41 cellular contexts compared by ENCODE assay signal in the genomic region with DNA sequence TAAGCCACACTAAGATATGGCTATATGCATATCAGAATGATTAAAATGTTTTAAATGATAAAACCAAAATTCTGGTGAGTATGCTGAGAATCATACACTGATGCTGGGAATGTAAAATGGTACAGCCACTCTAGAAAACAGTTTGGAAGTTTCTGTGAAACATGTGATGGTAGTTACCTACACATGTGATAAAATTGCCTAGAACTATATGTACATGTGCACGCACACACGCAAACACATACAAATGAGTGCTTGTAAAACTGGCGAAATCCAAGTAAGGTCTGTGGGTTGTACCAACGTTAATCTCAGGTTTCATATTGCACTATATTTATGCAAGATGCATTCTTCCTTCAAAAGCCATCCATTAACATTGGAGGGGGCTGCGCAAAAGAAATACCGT.
"Had no signal": no experiment of that assay in that cellular context is flagged by ENCODE, and none has a peak within 500 bp of the region (broad histone marks: within the 10 kb centered on the region; RNA-seq: fewer than 3 reads in every experiment).

No MANE protein-coding gene starts in this region.

- H3K27ac Mint-ChIP-seq: activated naive CD4-positive, alpha-beta T cell treated with anti-CD3 and anti-CD28 coated beads for 36 hours; activated naive CD4-positive, alpha-beta T cell treated with anti-CD3 and anti-CD28 coated beads, Interleukin-2, amount 10 ng/mL, durations not matched to agents 7 days and 5 days; activated naive CD4-positive, alpha-beta T cell treated with anti-CD3 and anti-CD28 coated beads, Interleukin-2, amount 50 U/mL, for 24 hours; activated naive CD4-positive, alpha-beta T cell treated with anti-CD3 and anti-CD28 coated beads, Interleukin-2, amount 50 U/mL, for 72 hours; activated naive CD8-positive, alpha-beta T cell; activated naive CD8-positive, alpha-beta T cell treated with anti-CD3 and anti-CD28 coated beads for 36 hours; activated naive CD8-positive, alpha-beta T cell treated with anti-CD3 and anti-CD28 coated beads, Interleukin-2, amount 10 ng/mL, durations not matched to agents 7 days and 5 days; activated naive CD8-positive, alpha-beta T cell treated with anti-CD3 and anti-CD28 coated beads, Interleukin-2, amount 50 U/mL, for 24 hours; activated T-cell treated with anti-CD3 and anti-CD28 coated beads, Interleukin-2, amount 50 U/mL, for 24 hours; activated T-cell treated with anti-CD3 and anti-CD28 coated beads, Interleukin-2, amount 50 U/mL, for 72 hours; activated T-helper 1 cell treated with anti-CD3 and anti-CD28 coated beads, Interleukin-12 subunit alpha, Interleukin-12 subunit beta, Interleukin-2, Interleukin-4 antibody, amounts not matched to agents 30 ng/mL and 10 ng/mL and 1 ng/mL, durations not matched to agents 14 hours and 24 hours and 36 hours; activated T-helper 17 cell treated with anti-CD3 and anti-CD28 coated beads, Interleukin-2, amount 50 U/mL, for 72 hours; activated T-helper 2 cell treated with anti-CD3 and anti-CD28 coated beads, Interferon-gamma antibody, Interleukin-2, Interleukin-4, amounts not matched to agents 10 μg/mL and 5 μg/mL and 100 μg/mL, durations not matched to agents 14 hours and 24 hours and 36 hours had no signal

- H3K27ac ChIP-seq: adrenal gland, ascending aorta, body of pancreas, brain microvascular endothelial cell, breast epithelium, cardiac muscle cell had no signal

- H3K4me3 Mint-ChIP-seq: activated naive CD4-positive, alpha-beta T cell treated with anti-CD3 and anti-CD28 coated beads for 36 hours; activated naive CD4-positive, alpha-beta T cell treated with anti-CD3 and anti-CD28 coated beads, Interleukin-2, amount 10 ng/mL, durations not matched to agents 7 days and 5 days; activated naive CD4-positive, alpha-beta T cell treated with anti-CD3 and anti-CD28 coated beads, Interleukin-2, amount 50 U/mL, for 24 hours; activated naive CD8-positive, alpha-beta T cell; activated naive CD8-positive, alpha-beta T cell treated with anti-CD3 and anti-CD28 coated beads for 36 hours; activated naive CD8-positive, alpha-beta T cell treated with anti-CD3 and anti-CD28 coated beads, Interleukin-2, amount 10 ng/mL, durations not matched to agents 7 days and 5 days; activated naive CD8-positive, alpha-beta T cell treated with anti-CD3 and anti-CD28 coated beads, Interleukin-2, amount 50 U/mL, for 24 hours; activated T-cell treated with anti-CD3 and anti-CD28 coated beads, Interleukin-2, amount 50 U/mL, for 24 hours; activated T-cell treated with anti-CD3 and anti-CD28 coated beads, Interleukin-2, amount 50 U/mL, for 4 hours; activated T-cell treated with anti-CD3 and anti-CD28 coated beads, Interleukin-2, amount 50 U/mL, for 72 hours; activated T-helper 1 cell treated with anti-CD3 and anti-CD28 coated beads, Interleukin-12 subunit alpha, Interleukin-12 subunit beta, Interleukin-2, Interleukin-4 antibody, amounts not matched to agents 30 ng/mL and 10 ng/mL and 1 ng/mL, durations not matched to agents 14 hours and 24 hours and 36 hours; activated T-helper 17 cell treated with anti-CD3 and anti-CD28 coated beads, Interleukin-2, amount 50 U/mL, for 72 hours; brain; central memory CD8-positive, alpha-beta T cell had no signal

- ATAC-seq: activated naive CD4-positive, alpha-beta T cell treated with anti-CD3 and anti-CD28 coated beads, Interleukin-2, amount 50 U/mL, for 72 hours; activated naive CD8-positive, alpha-beta T cell treated with anti-CD3 and anti-CD28 coated beads, Interleukin-2, amount 50 U/mL, for 24 hours; activated T-cell treated with anti-CD3 and anti-CD28 coated beads, Interleukin-2, amount 50 U/mL, for 4 hours; activated T-cell treated with anti-CD3 and anti-CD28 coated beads, Interleukin-2, amount 50 U/mL, for 72 hours; activated T-helper 17 cell treated with anti-CD3 and anti-CD28 coated beads, Interleukin-2, amount 50 U/mL, for 72 hours; body of pancreas had no signal

- H3K9me3 Mint-ChIP-seq: activated naive CD4-positive, alpha-beta T cell treated with anti-CD3 and anti-CD28 coated beads for 36 hours; activated naive CD4-positive, alpha-beta T cell treated with anti-CD3 and anti-CD28 coated beads, Interleukin-2, amount 10 ng/mL, durations not matched to agents 7 days and 5 days; activated naive CD4-positive, alpha-beta T cell treated with anti-CD3 and anti-CD28 coated beads, Interleukin-2, amount 50 U/mL, for 24 hours; activated naive CD4-positive, alpha-beta T cell treated with anti-CD3 and anti-CD28 coated beads, Interleukin-2, amount 50 U/mL, for 72 hours; activated naive CD8-positive, alpha-beta T cell treated with anti-CD3 and anti-CD28 coated beads, Interleukin-2, amount 10 ng/mL, durations not matched to agents 7 days and 5 days; activated naive CD8-positive, alpha-beta T cell treated with anti-CD3 and anti-CD28 coated beads, Interleukin-2, amount 50 U/mL, for 24 hours; activated T-cell treated with anti-CD3 and anti-CD28 coated beads, Interleukin-2, amount 50 U/mL, for 24 hours; activated T-cell treated with anti-CD3 and anti-CD28 coated beads, Interleukin-2, amount 50 U/mL, for 4 hours; activated T-cell treated with anti-CD3 and anti-CD28 coated beads, Interleukin-2, amount 50 U/mL, for 72 hours; activated T-helper 1 cell treated with anti-CD3 and anti-CD28 coated beads, Interleukin-12 subunit alpha, Interleukin-12 subunit beta, Interleukin-2, Interleukin-4 antibody, amounts not matched to agents 30 ng/mL and 10 ng/mL and 1 ng/mL, durations not matched to agents 14 hours and 24 hours and 36 hours; activated T-helper 17 cell treated with anti-CD3 and anti-CD28 coated beads, Interleukin-2, amount 50 U/mL, for 72 hours; activated T-helper 2 cell treated with anti-CD3 and anti-CD28 coated beads, Interferon-gamma antibody, Interleukin-2, Interleukin-4, amounts not matched to agents 10 μg/mL and 5 μg/mL and 100 μg/mL, durations not matched to agents 14 hours and 24 hours and 36 hours; central memory CD8-positive, alpha-beta T cell had no signal

- H3K27me3 Mint-ChIP-seq: activated naive CD4-positive, alpha-beta T cell treated with anti-CD3 and anti-CD28 coated beads, Interleukin-2, amount 10 ng/mL, durations not matched to agents 7 days and 5 days; activated naive CD8-positive, alpha-beta T cell had no signal

- H3K9me3 ChIP-seq: adrenal gland, ascending aorta, body of pancreas, breast epithelium had no signal

- H3K4me1 Mint-ChIP-seq: activated naive CD4-positive, alpha-beta T cell treated with anti-CD3 and anti-CD28 coated beads, Interleukin-2, amount 10 ng/mL, durations not matched to agents 7 days and 5 days; activated naive CD4-positive, alpha-beta T cell treated with anti-CD3 and anti-CD28 coated beads, Interleukin-2, amount 50 U/mL, for 24 hours; activated naive CD8-positive, alpha-beta T cell treated with anti-CD3 and anti-CD28 coated beads for 36 hours; activated naive CD8-positive, alpha-beta T cell treated with anti-CD3 and anti-CD28 coated beads, Interleukin-2, amount 10 ng/mL, durations not matched to agents 7 days and 5 days; activated naive CD8-positive, alpha-beta T cell treated with anti-CD3 and anti-CD28 coated beads, Interleukin-2, amount 50 U/mL, for 24 hours; activated T-helper 17 cell treated with anti-CD3 and anti-CD28 coated beads, Interleukin-2, amount 50 U/mL, for 72 hours; central memory CD8-positive, alpha-beta T cell had no signal

- H3K27me3 ChIP-seq: adrenal gland, ascending aorta, body of pancreas, brain microvascular endothelial cell, cardiac muscle cell had no signal

- H3K36me3 ChIP-seq: adrenal gland, ascending aorta, brain microvascular endothelial cell, breast epithelium, cardiac muscle cell had no signal

- H3K36me3 Mint-ChIP-seq: activated naive CD4-positive, alpha-beta T cell treated with anti-CD3 and anti-CD28 coated beads, Interleukin-2, amount 10 ng/mL, durations not matched to agents 7 days and 5 days; activated naive CD4-positive, alpha-beta T cell treated with anti-CD3 and anti-CD28 coated beads, Interleukin-2, amount 50 U/mL, for 24 hours; activated naive CD4-positive, alpha-beta T cell treated with anti-CD3 and anti-CD28 coated beads, Interleukin-2, amount 50 U/mL, for 72 hours; activated naive CD8-positive, alpha-beta T cell; activated naive CD8-positive, alpha-beta T cell treated with anti-CD3 and anti-CD28 coated beads for 36 hours; activated naive CD8-positive, alpha-beta T cell treated with anti-CD3 and anti-CD28 coated beads, Interleukin-2, amount 10 ng/mL, durations not matched to agents 7 days and 5 days; brain had no signal

- H3K4me1 ChIP-seq: adrenal gland, ascending aorta, body of pancreas, breast epithelium had no signal

- DNase-seq: activated effector memory CD4-positive, alpha-beta T cell treated with anti-CD3 and anti-CD28 coated beads, Interleukin-2, amount 50 U/mL, for 16 hours; activated effector memory CD4-positive, alpha-beta T cell treated with Interleukin-2 at 50 U/mL for 16 hours; activated gamma-delta T cell; activated gamma-delta T cell treated with Interleukin-2 at 50 U/mL for 16 hours; activated naive CD4-positive, alpha-beta T cell; activated naive CD4-positive, alpha-beta T cell treated with anti-CD3 and anti-CD28 coated beads for 36 hours; activated naive CD4-positive, alpha-beta T cell treated with anti-CD3 and anti-CD28 coated beads, Interleukin-2, amount 10 ng/mL, durations not matched to agents 7 days and 5 days; activated naive CD4-positive, alpha-beta T cell treated with anti-CD3 and anti-CD28 coated beads, Interleukin-2, amount 50 U/mL, for 16 hours; activated naive CD4-positive, alpha-beta T cell treated with Interleukin-2 at 50 U/mL for 16 hours; activated naive CD8-positive, alpha-beta T cell treated with anti-CD3 and anti-CD28 coated beads for 36 hours; activated naive CD8-positive, alpha-beta T cell treated with anti-CD3 and anti-CD28 coated beads, Interleukin-2, amount 10 ng/mL, durations not matched to agents 7 days and 5 days; activated naive CD8-positive, alpha-beta T cell treated with anti-CD3 and anti-CD28 coated beads, Interleukin-2, amount 50 U/mL, for 24 hours; activated T-cell treated with anti-CD3 and anti-CD28 coated beads for 4 hours; activated T-cell treated with anti-CD3 and anti-CD28 coated beads, Interleukin-2, amount 50 U/mL, for 1 hour; activated T-cell treated with anti-CD3 and anti-CD28 coated beads, Interleukin-2, amount 50 U/mL, for 24 hours; activated T-cell treated with anti-CD3 and anti-CD28 coated beads, Interleukin-2, amount 50 U/mL, for 4 hours; activated T-cell treated with anti-CD3 and anti-CD28 coated beads, Interleukin-2, amount 50 U/mL, for 48 hours; activated T-cell treated with anti-CD3 and anti-CD28 coated beads, Interleukin-2, amount 50 U/mL, for 72 hours; adrenal gland; amniotic stem cell; amygdala; anterior cingulate cortex; aorta; body of pancreas; brain microvascular endothelial cell; caudate nucleus; central memory CD4-positive, alpha-beta T cell; cerebellar nuclear complex had no signal

- H3K4me3 ChIP-seq: adrenal gland, ascending aorta, body of pancreas, breast epithelium, cardiac muscle cell had no signal

- FAIRE-seq: astrocyte, bronchial epithelial cell had no signal
